ENCODE assay signal across 8 cellular contexts in the genomic region with DNA sequence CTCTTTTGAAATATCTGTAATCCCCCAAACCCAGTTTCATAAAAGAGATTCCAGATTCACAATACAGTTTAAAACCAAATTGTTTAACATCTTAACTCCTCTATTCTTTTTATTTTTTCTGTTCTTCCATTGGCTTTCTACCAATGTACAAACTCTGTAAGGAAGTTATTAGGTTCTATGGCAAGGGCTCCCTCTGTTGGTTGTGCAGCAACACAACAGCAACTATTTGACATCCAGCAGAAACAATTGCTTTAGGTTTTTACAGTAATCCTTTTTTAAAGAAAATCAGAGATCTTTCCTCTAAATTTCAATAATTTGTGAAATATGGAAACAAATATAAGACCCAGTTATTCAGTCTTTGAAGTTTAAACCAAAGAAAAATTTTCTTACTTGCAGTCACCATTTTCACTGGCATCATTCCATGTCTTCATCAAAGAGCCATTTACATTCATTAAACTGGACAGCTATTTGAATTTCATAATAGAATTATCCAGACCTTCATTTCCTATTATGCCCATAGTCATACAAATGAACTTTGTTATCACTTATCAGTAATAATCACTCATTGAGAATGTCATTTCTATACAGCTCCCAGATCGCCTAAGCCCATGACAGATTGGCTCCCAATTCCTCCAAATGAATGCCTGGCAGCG. TPM values are rescaled to one million over a fixed set of nuclear protein-coding genes. Genes with fewer than 3 reads are reported as not detected.
A peak's percentile ranks its signal among the peaks of the same experiment; 100 is the strongest.
DNase-seq lines count a peak whose midpoint lies in the region; ATAC-seq and TF ChIP-seq lines count a peak whose summit lies in the region.

No MANE protein-coding gene starts in this region.

- TF ChIP-seq CTCF in LNCAP (IDR thresholded peaks at IDR 0.05) (peak; percentile 99), PC-9 (conservative IDR thresholded peaks at IDR 0.05) (peak; percentile 96)

- peak; percentile 30 for DNase-seq in activated T-cell treated with anti-CD3 and anti-CD28 coated beads for 24 hours (ENCODE audit: low read depth)
- no peak for DNase-seq in activated T-cell treated with anti-CD3 and anti-CD28 coated beads, Interleukin-2, amount 50 U/mL, for 24 hours
- DNase-seq in PC-9, result peak; percentile 38 to 42
- peak; percentile 83 for DNase-seq in astrocyte of the hippocampus (ENCODE audit: low read depth, low spot score)
- DNase-seq in inferior parietal cortex (ENCODE audit: extremely low spot score), result peak; percentile 81
- DNase-seq in stimulated activated CD4-positive, alpha-beta T cell treated with anti-CD3 and anti-CD28 coated beads, Interleukin-2, amount 100 ng/mL, for 24 hours, result peak; percentile 34 to 54
- no peak for DNase-seq in sciatic nerve (ENCODE audit: low spot score)

- no peaks in the 10 kb centered on the region for H3F3A ChIP-seq in PC-9 (ENCODE audit: insufficient read depth, low read depth)

- H4K20me1 ChIP-seq in PC-9 (ENCODE audit: insufficient read depth), result no peaks in the 10 kb centered on the region

- H3K4me1 ChIP-seq in PC-9 (replicated peaks; ENCODE audit: insufficient read depth), result no peaks in the 10 kb centered on the region

- H3K4me3 ChIP-seq in PC-9, result no peak overlapping the region

- ATAC-seq in sciatic nerve, result no peak

- BruUV-seq in PC-9 (replicated peaks; lab: Mats Ljungman, UMichigan), result no TSS peak

- no peak overlapping the region for H3K27ac Mint-ChIP-seq in activated T-cell treated with anti-CD3 and anti-CD28 coated beads, Interleukin-2, amount 50 U/mL, for 24 hours

- H3K9me3 Mint-ChIP-seq in activated T-cell treated with anti-CD3 and anti-CD28 coated beads, Interleukin-2, amount 50 U/mL, for 24 hours, result no peaks in the 10 kb centered on the region

- CTCF ChIA-PET in PC-9 (lab: Charles Lee), result interaction anchor here (0.5 to 2.2 kb wide), 7 partner anchors 49 to 415 kb away, joined by 3 to 10 read pairs (median 5); no protein-coding TSS in a partner anchor

- H3K9me3 ChIP-seq in PC-9 (ENCODE audit: insufficient read depth, low read depth), result no peaks in the 10 kb centered on the region

- no peaks in the 10 kb centered on the region for H3K4me1 Mint-ChIP-seq in activated T-cell treated with anti-CD3 and anti-CD28 coated beads, Interleukin-2, amount 50 U/mL, for 24 hours (ENCODE audit: low read depth)

- no peak overlapping the region for H3K27ac ChIP-seq in PC-9

- no peaks in the 10 kb centered on the region for H3K27me3 ChIP-seq in PC-9 (ENCODE audit: insufficient read depth, low read depth)

- peaks cover 4% of the 10 kb centered on the region for H3K27me3 Mint-ChIP-seq in activated T-cell treated with anti-CD3 and anti-CD28 coated beads, Interleukin-2, amount 50 U/mL, for 24 hours

- H2AFZ ChIP-seq in PC-9, result no peak overlapping the region

- no peaks in the 10 kb centered on the region for H3K36me3 ChIP-seq in PC-9 (ENCODE audit: low read depth)

- no peak overlapping the region for H3K4me2 ChIP-seq in PC-9

- no peaks in the 10 kb centered on the region for H3K36me3 Mint-ChIP-seq in activated T-cell treated with anti-CD3 and anti-CD28 coated beads, Interleukin-2, amount 50 U/mL, for 24 hours (ENCODE audit: low read depth)

- no peak overlapping the region for H3K4me3 Mint-ChIP-seq in activated T-cell treated with anti-CD3 and anti-CD28 coated beads, Interleukin-2, amount 50 U/mL, for 24 hours

- H3K79me2 ChIP-seq in PC-9 (ENCODE audit: low read depth), result no peaks in the 10 kb centered on the region

- POLR2A ChIA-PET in PC-9 (lab: Charles Lee; ENCODE audit: unreplicated experiment), result no interaction called here

- intact Hi-C loops in PC-9 (cut with micrococcal nuclease; ENCODE audit: unreplicated experiment) (loop anchor here (1.0 to 5.0 kb wide), 9 partner anchors 45 to 821 kb away; a partner anchor contains a TSS), sciatic nerve (cut with DNase I) (loop anchor here (5.0 to 10.0 kb wide), 2 partner anchors 415 to 668 kb away; no protein-coding TSS in a partner anchor)

- H3K9me2 ChIP-seq in PC-9 (ENCODE audit: insufficient read depth), result no peaks in the 10 kb centered on the region

RNA-seq across cellular contexts. Expression of a gene that starts 46.5 kb away (rescaled TPM):
- total RNA-seq in PC-9 (2021), result 63.0 and 73.2 TPM in 2 replicates
- 98.6 TPM for total RNA-seq in sciatic nerve

Comparison
In these comparisons a context has a peak if more than half of its experiments do, and no peak if none do; other contexts are left out.
1. DNase-seq: peak in activated T-cell treated with anti-CD3 and anti-CD28 coated beads for 24 hours (single experiment), PC-9 (2 of 2), astrocyte of the hippocampus (single experiment), inferior parietal cortex (single experiment) and stimulated activated CD4-positive, alpha-beta T cell treated with anti-CD3 and anti-CD28 coated beads, Interleukin-2, amount 100 ng/mL, for 24 hours (2 of 2); none in activated T-cell treated with anti-CD3 and anti-CD28 coated beads, Interleukin-2, amount 50 U/mL, for 24 hours (single experiment) and sciatic nerve (single experiment).